In the genomic region with DNA sequence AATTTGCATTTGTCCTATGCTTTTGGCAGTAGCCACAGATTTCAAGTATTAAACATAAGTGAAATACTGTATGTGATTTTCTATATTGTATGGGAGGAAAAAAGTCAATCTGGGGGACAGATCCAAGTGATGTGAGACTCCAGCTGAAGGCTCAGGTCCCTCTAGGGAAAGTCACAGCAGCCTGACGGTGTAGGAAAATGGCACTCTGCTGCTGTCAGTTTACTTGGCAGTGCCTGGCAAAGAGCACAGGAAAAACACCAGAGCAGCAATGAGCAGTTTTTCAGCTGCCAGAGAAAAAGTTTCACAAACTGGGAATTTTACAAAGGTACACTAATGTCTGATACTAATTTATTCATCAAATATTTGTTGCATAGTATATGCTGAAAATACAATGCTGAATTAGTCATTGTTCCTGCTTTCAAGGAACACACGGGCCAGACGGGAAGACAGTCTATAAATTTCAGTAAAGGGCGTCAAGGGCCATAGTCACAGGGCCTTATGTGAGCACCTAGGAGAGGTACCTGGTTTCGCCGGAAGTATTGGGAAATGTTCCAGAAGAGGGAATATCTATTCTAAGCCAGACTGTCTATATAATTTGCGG, we compare ENCODE assay signal across 20 cellular contexts.
DNase-seq lines count a peak whose midpoint lies in the region; ATAC-seq and TF ChIP-seq lines count a peak whose summit lies in the region.
"Had no signal": no experiment of that assay in that cellular context is flagged by ENCODE, and none has a peak within 500 bp of the region (broad histone marks: within the 10 kb centered on the region; RNA-seq: fewer than 3 reads in every experiment).

No MANE protein-coding gene starts in this region.

- ATAC-seq in left ventricle myocardium superior (peak; percentile 68), WTC11 (no peak), esophagus mucosa (peak; percentile 45)
- ATAC-seq: A549, GM12878 had no signal

- POLR2A ChIA-PET in WTC11 (lab: Charles Lee), result no interaction called here

- H3K36me3 Mint-ChIP-seq in WTC11 (no peaks in the 10 kb centered on the region), nephron progenitor cell (ENCODE audit: low read depth) (no peaks in the 10 kb centered on the region)

- H3K4me1 Mint-ChIP-seq in WTC11, result peaks cover 27% of the 10 kb centered on the region
- peaks cover 23% of the 10 kb centered on the region for H3K4me1 Mint-ChIP-seq in nephron progenitor cell
- H3K4me1 Mint-ChIP-seq: CD4-positive, CD25-positive, alpha-beta regulatory T cell had no signal

- intact Hi-C loops in left ventricle myocardium superior (cut with micrococcal nuclease) (no loop called here), vagina (cut with DNase I) (no loop called here), transverse colon (cut with DNase I; ENCODE audit: low total_unique reads) (no loop called here)

- H3K27me3 ChIP-seq in right atrium auricular region (no peaks in the 10 kb centered on the region), vagina (no peaks in the 10 kb centered on the region), tibial nerve (no peaks in the 10 kb centered on the region), transverse colon (no peaks in the 10 kb centered on the region)

- TF ChIP-seq CTCF in right atrium auricular region (IDR thresholded peaks at IDR 0.05) (no peak), WTC11 (IDR thresholded peaks at IDR 0.05) (no peak), nephron progenitor cell (IDR thresholded peaks at IDR 0.05) (no peak), vagina (IDR thresholded peaks at IDR 0.05) (no peak), tibial nerve (IDR thresholded peaks at IDR 0.05) (no peak), transverse colon (IDR thresholded peaks at IDR 0.05) (no peak)

- H3K36me3 ChIP-seq in right atrium auricular region (no peaks in the 10 kb centered on the region), vagina (no peaks in the 10 kb centered on the region), tibial nerve (no peaks in the 10 kb centered on the region), transverse colon (peaks cover 0 to 2% (median 0%) of the 10 kb centered on the region in 4 donors)

- no peaks in the 10 kb centered on the region for H3K9me3 ChIP-seq in right atrium auricular region
- no peaks in the 10 kb centered on the region for H3K9me3 ChIP-seq in vagina
- H3K9me3 ChIP-seq in tibial nerve, result no peaks in the 10 kb centered on the region
- H3K9me3 ChIP-seq in transverse colon, result no peaks in the 10 kb centered on the region
- H3K9me3 ChIP-seq: A549 had no signal

- H3K4me3 Mint-ChIP-seq in WTC11, result no peak overlapping the region
- no peak overlapping the region for H3K4me3 Mint-ChIP-seq in nephron progenitor cell
- H3K4me3 Mint-ChIP-seq: CD4-positive, CD25-positive, alpha-beta regulatory T cell had no signal

- H3K4me1 ChIP-seq in right atrium auricular region (no peaks in the 10 kb centered on the region), vagina (peaks cover 17% of the 10 kb centered on the region), tibial nerve (peaks cover 0 to 5% (median 0%) of the 10 kb centered on the region in 4 donors), transverse colon (no peaks in the 10 kb centered on the region)

- H3K27ac Mint-ChIP-seq in WTC11 (peak overlapping the region; percentile 11; the same call in 1 of the 2 replicates), nephron progenitor cell (peak overlapping the region; percentile 7)
- H3K27ac Mint-ChIP-seq: CD4-positive, CD25-positive, alpha-beta regulatory T cell had no signal

- in situ Hi-C loops in transverse colon (cut with MboI; ENCODE audit: low pct_ligation_motif_present in 1 of 4, low pct_unique_long_range_greater_than_20kb in 1 of 4, low sequenced_read_pairs in 3 of 4), result no loop called here

- 85 to 89% methylated on average over 7 of the region's 7 CpGs for WGBS in tibial nerve, 2 donors
- 88 to 93% methylated on average over 6 to 7 of the region's 7 CpGs for WGBS in transverse colon (ENCODE audit: low coverage in 1 of 2), 2 donors

- TF ChIP-seq POLR2A in vagina (IDR thresholded peaks at IDR 0.05) (no peak), tibial nerve (IDR thresholded peaks at IDR 0.05) (no peak), transverse colon (IDR thresholded peaks at IDR 0.05) (no peak)

- CTCF ChIA-PET in WTC11 (lab: Charles Lee), result no interaction called here

- TF ChIP-seq EP300 in tibial nerve (IDR thresholded peaks at IDR 0.05), result no peak
- TF ChIP-seq EP300 in transverse colon (IDR thresholded peaks at IDR 0.05; ENCODE audit: low read depth), result no peak

- H3K27ac ChIP-seq in right atrium auricular region, result no peak overlapping the region
- no peak overlapping the region for H3K27ac ChIP-seq in vagina
- H3K27ac ChIP-seq in tibial nerve, result no peak overlapping the region
- no peak overlapping the region for H3K27ac ChIP-seq in transverse colon
- H3K27ac ChIP-seq: SK-N-MC had no signal

- no peak overlapping the region for H3K4me3 ChIP-seq in right atrium auricular region
- no peak overlapping the region for H3K4me3 ChIP-seq in vagina
- no peak overlapping the region for H3K4me3 ChIP-seq in tibial nerve
- no peak overlapping the region for H3K4me3 ChIP-seq in transverse colon
- H3K4me3 ChIP-seq: A549, GM12878, GM23248, SK-N-MC had no signal

- DNase-seq in left ventricle myocardium superior (no peak), right atrium auricular region (ENCODE audit: low spot score) (no peak), WTC11 (ENCODE audit: low spot score) (no peak), nephron progenitor cell (no peak), vagina (ENCODE audit: extremely low spot score in 2 of 2) (no peak), tibial nerve (ENCODE audit: low spot score in 2 of 2) (no peak), transverse colon (no peak)
- DNase-seq: CD4-positive, CD25-positive, alpha-beta regulatory T cell; DMS79; GM23248; HCEC 1CT; NCI-H187; NCI-H446; NCI-H526; SHP77 treated with DMSO at 0.1 percent for 48 hours had no signal

- H3K27me3 Mint-ChIP-seq in WTC11 (ENCODE audit: low read depth) (no peaks in the 10 kb centered on the region), nephron progenitor cell (ENCODE audit: low read depth, poor library complexity) (no peaks in the 10 kb centered on the region)
- H3K27me3 Mint-ChIP-seq: CD4-positive, CD25-positive, alpha-beta regulatory T cell; IgD-negative memory B cell had no signal

- H3K9me3 Mint-ChIP-seq in WTC11 (no peaks in the 10 kb centered on the region), nephron progenitor cell (no peaks in the 10 kb centered on the region)
- H3K9me3 Mint-ChIP-seq: CD4-positive, CD25-positive, alpha-beta regulatory T cell; IgD-negative memory B cell had no signal

TF ChIP-seq in WTC11, 78 proteins besides CTCF, POLR2A, EP300 and RAD21:
- TF ChIP-seq FOXJ3 (CRISPR knock-in tag; IDR thresholded peaks at IDR 0.05; ENCODE audit: borderline replicate concordance), result no peak
- no peak for TF ChIP-seq PREB (CRISPR knock-in tag; IDR thresholded peaks at IDR 0.05; ENCODE audit: borderline replicate concordance)
- TF ChIP-seq ATF6 (CRISPR knock-in tag; IDR thresholded peaks at IDR 0.05), result no peak
- no peak for TF ChIP-seq SMAD4 (CRISPR knock-in tag; IDR thresholded peaks at IDR 0.05)
- TF ChIP-seq CREB1 (CRISPR knock-in tag; IDR thresholded peaks at IDR 0.05), result no peak
- TF ChIP-seq FOXK1 (CRISPR knock-in tag; IDR thresholded peaks at IDR 0.05), result no peak
- TF ChIP-seq RELA (CRISPR knock-in tag; IDR thresholded peaks at IDR 0.05; ENCODE audit: borderline replicate concordance), result no peak
- TF ChIP-seq OVOL2 (CRISPR knock-in tag; IDR thresholded peaks at IDR 0.05; ENCODE audit: borderline replicate concordance), result no peak
- no peak for TF ChIP-seq EMX1 (CRISPR knock-in tag; IDR thresholded peaks at IDR 0.05)
- TF ChIP-seq, protein P1, sequence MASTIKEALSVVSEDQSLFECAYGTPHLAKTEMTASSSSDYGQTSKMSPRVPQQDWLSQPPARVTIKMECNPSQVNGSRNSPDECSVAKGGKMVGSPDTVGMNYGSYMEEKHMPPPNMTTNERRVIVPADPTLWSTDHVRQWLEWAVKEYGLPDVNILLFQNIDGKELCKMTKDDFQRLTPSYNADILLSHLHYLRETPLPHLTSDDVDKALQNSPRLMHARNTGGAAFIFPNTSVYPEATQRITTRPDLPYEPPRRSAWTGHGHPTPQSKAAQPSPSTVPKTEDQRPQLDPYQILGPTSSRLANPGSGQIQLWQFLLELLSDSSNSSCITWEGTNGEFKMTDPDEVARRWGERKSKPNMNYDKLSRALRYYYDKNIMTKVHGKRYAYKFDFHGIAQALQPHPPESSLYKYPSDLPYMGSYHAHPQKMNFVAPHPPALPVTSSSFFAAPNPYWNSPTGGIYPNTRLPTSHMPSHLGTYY (CRISPR knock-in tag; IDR thresholded peaks at IDR 0.05), result no peak
- TF ChIP-seq ZBTB21 (CRISPR knock-in tag; IDR thresholded peaks at IDR 0.05; ENCODE audit: borderline replicate concordance), result no peak
- no peak for TF ChIP-seq IRF2 (CRISPR knock-in tag; IDR thresholded peaks at IDR 0.05; ENCODE audit: borderline replicate concordance, low read depth)
- TF ChIP-seq ZNF416 (CRISPR knock-in tag; IDR thresholded peaks at IDR 0.05), result no peak
- no peak for TF ChIP-seq ETV6 (CRISPR knock-in tag; IDR thresholded peaks at IDR 0.05)
